ENCODE assay signal across 19 cellular contexts in the genomic region with DNA sequence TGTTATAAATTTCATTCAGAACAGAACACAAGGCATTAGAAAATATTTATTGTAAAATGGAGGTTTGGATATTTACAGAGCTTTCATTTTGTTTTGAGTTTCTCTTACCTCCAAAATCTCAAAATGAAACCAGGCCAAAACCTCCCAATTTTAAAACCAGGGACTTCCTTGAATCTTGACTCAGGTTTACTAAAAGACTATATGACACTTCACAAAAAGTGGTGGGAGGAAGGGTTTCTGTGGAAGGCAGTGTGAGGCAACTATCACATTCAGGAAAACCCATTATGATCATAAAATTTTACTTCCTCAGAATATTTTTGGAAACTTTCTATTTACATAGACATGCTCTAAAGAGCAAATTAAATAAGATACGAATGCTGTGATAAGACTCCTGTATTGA.
DNase-seq lines count a peak whose midpoint lies in the region; FAIRE-seq and TF ChIP-seq lines count a peak whose summit lies in the region.
"Had no signal": no experiment of that assay in that cellular context is flagged by ENCODE, and none has a peak within 500 bp of the region (broad histone marks: within the 10 kb centered on the region; RNA-seq: fewer than 3 reads in every experiment).

No MANE protein-coding gene starts in this region.

- H3K36me3 Mint-ChIP-seq in activated T-helper 1 cell treated with anti-CD3 and anti-CD28 coated beads, Interleukin-12 subunit alpha, Interleukin-12 subunit beta, Interleukin-2, Interleukin-4 antibody, amounts not matched to agents 30 ng/mL and 10 ng/mL and 1 ng/mL, durations not matched to agents 14 hours and 24 hours and 36 hours (ENCODE audit: low read depth) = peaks cover 19% of the 10 kb centered on the region
- H3K36me3 Mint-ChIP-seq: neural progenitor cell had no signal

- no peaks in the 10 kb centered on the region for H3K27me3 Mint-ChIP-seq in activated T-helper 1 cell treated with anti-CD3 and anti-CD28 coated beads, Interleukin-12 subunit alpha, Interleukin-12 subunit beta, Interleukin-2, Interleukin-4 antibody, amounts not matched to agents 30 ng/mL and 10 ng/mL and 1 ng/mL, durations not matched to agents 14 hours and 24 hours and 36 hours (ENCODE audit: insufficient read depth)
- H3K27me3 Mint-ChIP-seq: activated B cell treated with CpG ODN at 0.5 μM for 24 hours; CD8-positive, alpha-beta memory T cell had no signal

- H3K4me1 Mint-ChIP-seq in activated T-helper 1 cell treated with anti-CD3 and anti-CD28 coated beads, Interleukin-12 subunit alpha, Interleukin-12 subunit beta, Interleukin-2, Interleukin-4 antibody, amounts not matched to agents 30 ng/mL and 10 ng/mL and 1 ng/mL, durations not matched to agents 14 hours and 24 hours and 36 hours (ENCODE audit: low read depth) = peaks cover 63% of the 10 kb centered on the region
- H3K4me1 Mint-ChIP-seq: activated B cell treated with CpG ODN at 0.5 μM for 24 hours, neural progenitor cell had no signal

- no peak for TF ChIP-seq CTCF in GM13976 (IDR thresholded peaks at IDR 0.05; ENCODE audit: borderline replicate concordance, control extremely low read depth, extremely low read depth, insufficient read depth, missing control alignments)

- H3K4me3 Mint-ChIP-seq in activated T-helper 1 cell treated with anti-CD3 and anti-CD28 coated beads, Interleukin-12 subunit alpha, Interleukin-12 subunit beta, Interleukin-2, Interleukin-4 antibody, amounts not matched to agents 30 ng/mL and 10 ng/mL and 1 ng/mL, durations not matched to agents 14 hours and 24 hours and 36 hours = peak overlapping the region; percentile 62
- H3K4me3 Mint-ChIP-seq: activated B cell treated with CpG ODN at 0.5 μM for 24 hours, neural progenitor cell had no signal

- in situ Hi-C loops in GM13976 (cut with MboI; ENCODE audit: low sequenced_read_pairs, unreplicated experiment) = no loop called here

- FAIRE-seq in frontal cortex (lab: Jason Lieb, UNC) = no peak
- FAIRE-seq: endometrium, HTR-8/SVneo had no signal

- intact Hi-C loops in activated T-helper 1 cell treated with anti-CD3 and anti-CD28 coated beads, Interleukin-12 subunit alpha, Interleukin-12 subunit beta, Interleukin-2, Interleukin-4 antibody, amounts not matched to agents 30 ng/mL and 10 ng/mL and 1 ng/mL, durations not matched to agents 14 hours and 24 hours and 36 hours (cut with micrococcal nuclease) = loop anchor here (1.0 to 5.0 kb wide), 8 partner anchors 28 to 420 kb away; a partner anchor contains a TSS

- H3K27ac Mint-ChIP-seq in activated T-helper 1 cell treated with anti-CD3 and anti-CD28 coated beads, Interleukin-12 subunit alpha, Interleukin-12 subunit beta, Interleukin-2, Interleukin-4 antibody, amounts not matched to agents 30 ng/mL and 10 ng/mL and 1 ng/mL, durations not matched to agents 14 hours and 24 hours and 36 hours = peak overlapping the region; percentile 82
- H3K27ac Mint-ChIP-seq: activated B cell treated with CpG ODN at 0.5 μM for 24 hours, neural progenitor cell had no signal

- peaks cover 23% of the 10 kb centered on the region for H3K9me3 Mint-ChIP-seq in activated T-helper 1 cell treated with anti-CD3 and anti-CD28 coated beads, Interleukin-12 subunit alpha, Interleukin-12 subunit beta, Interleukin-2, Interleukin-4 antibody, amounts not matched to agents 30 ng/mL and 10 ng/mL and 1 ng/mL, durations not matched to agents 14 hours and 24 hours and 36 hours
- H3K9me3 Mint-ChIP-seq: activated B cell treated with CpG ODN at 0.5 μM for 24 hours; CD8-positive, alpha-beta memory T cell; neural progenitor cell had no signal

- peak; percentile 7 for DNase-seq in stimulated activated CD4-positive, alpha-beta T cell treated with anti-CD3 and anti-CD28 coated beads, Interleukin-15, amount 100 ng/mL, for 24 hours
- no peak for DNase-seq in stimulated activated CD4-positive, alpha-beta T cell treated with anti-CD3 and anti-CD28 coated beads, Interleukin-2, amount 100 ng/mL, for 24 hours
- peak; percentile 81 for DNase-seq in MV-4-11 (lab: John Stamatoyannopoulos, UW)
- DNase-seq in activated T-helper 1 cell treated with anti-CD3 and anti-CD28 coated beads, Interleukin-12 subunit alpha, Interleukin-12 subunit beta, Interleukin-2, Interleukin-4 antibody, amounts not matched to agents 30 ng/mL and 10 ng/mL and 1 ng/mL, durations not matched to agents 14 hours and 24 hours and 36 hours (ENCODE audit: low spot score) = no peak
- DNase-seq in frontal cortex (ENCODE audit: low spot score in 2 of 2) = no peak
- DNase-seq in NCI-H1092 treated with DMSO at 0.1 percent for 48 hours (lab: John Stamatoyannopoulos, UW) = no peak
- no peak for DNase-seq in GM13976 (ENCODE audit: low spot score)
- DNase-seq: activated B cell treated with CpG ODN at 0.5 μM for 24 hours; activated naive CD4-positive, alpha-beta T cell; CD8-positive, alpha-beta memory T cell; NCI-H2081 treated with DMSO at 0.1 percent for 48 hours; NCI-H510A treated with DMSO at 0.1 percent for 48 hours; NK-92 treated with Interleukin-12 subunit alpha and Interleukin-12 subunit beta, amount 100 ng/mL, for 24 hours; RPMI8226; SK-N-SH; T1000 had no signal

Comparison
In these comparisons a context has a peak if more than half of its experiments do, and no peak if none do; other contexts are left out.
1. DNase-seq: peak in stimulated activated CD4-positive, alpha-beta T cell treated with anti-CD3 and anti-CD28 coated beads, Interleukin-15, amount 100 ng/mL, for 24 hours (single experiment) and MV-4-11 (single experiment); none in stimulated activated CD4-positive, alpha-beta T cell treated with anti-CD3 and anti-CD28 coated beads, Interleukin-2, amount 100 ng/mL, for 24 hours (0 of 2), activated T-helper 1 cell treated with anti-CD3 and anti-CD28 coated beads, Interleukin-12 subunit alpha, Interleukin-12 subunit beta, Interleukin-2, Interleukin-4 antibody, amounts not matched to agents 30 ng/mL and 10 ng/mL and 1 ng/mL, durations not matched to agents 14 hours and 24 hours and 36 hours (single experiment), frontal cortex (0 of 2), NCI-H1092 treated with DMSO at 0.1 percent for 48 hours (single experiment) and GM13976 (single experiment).